8 cellular contexts compared by ENCODE assay signal in the genomic region with DNA sequence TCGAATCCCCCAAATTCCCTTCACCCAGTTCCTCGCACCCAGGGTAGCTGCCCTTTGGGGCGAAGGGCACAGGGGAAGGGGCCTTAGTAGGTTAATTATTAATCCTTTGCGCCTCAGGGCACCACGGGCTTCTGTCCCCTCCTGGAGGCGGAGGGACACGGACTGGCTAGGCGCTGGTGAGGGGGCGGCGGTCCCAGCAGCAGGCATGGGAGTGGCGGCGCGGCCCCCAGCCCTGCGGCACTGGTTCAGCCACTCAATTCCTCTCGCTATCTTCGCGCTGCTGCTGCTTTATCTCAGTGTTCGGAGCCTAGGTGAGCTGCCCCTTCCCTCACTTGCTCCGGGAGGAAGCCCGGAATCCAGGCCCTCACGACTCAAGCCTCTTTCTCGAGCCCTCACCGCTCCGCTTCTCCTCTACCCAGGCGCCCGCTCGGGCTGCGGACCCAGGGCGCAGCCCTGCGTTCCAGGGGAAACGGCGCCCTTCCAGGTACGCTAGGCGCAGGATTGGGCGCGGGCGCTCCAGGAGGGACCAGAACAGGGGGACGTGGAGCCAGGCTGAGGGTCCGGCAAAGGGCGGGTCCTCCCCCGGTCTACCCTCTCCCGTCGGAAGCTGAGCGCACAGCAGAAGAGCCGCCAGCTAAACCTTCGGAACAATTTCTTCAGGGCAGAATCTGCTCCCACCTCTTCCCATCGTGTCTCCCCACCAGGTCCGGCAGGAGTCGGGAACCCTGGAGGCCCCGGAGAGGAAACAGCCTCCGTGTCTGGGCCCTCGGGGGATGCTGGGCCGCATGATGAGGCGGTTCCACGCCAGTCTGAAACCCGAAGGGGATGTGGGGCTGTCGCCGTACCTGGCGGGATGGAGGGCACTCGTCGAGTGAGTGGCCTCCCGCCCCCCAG. TPM values are rescaled to one million over a fixed set of nuclear protein-coding genes. Genes with fewer than 3 reads are reported as not detected.
DNase-seq lines count a peak whose midpoint lies in the region; TF ChIP-seq lines count a peak whose summit lies in the region.

A gene (plus strand): TSS at position 158 of the 894 bp plus-strand sequence. CDS start 48 bp downstream, at position 206.

- H3K4me3 Mint-ChIP-seq in endothelial cell (ENCODE audit: unreplicated experiment): peak within 1 kb of the TSS; percentile 84

- peaks cover 9% of the 10 kb centered on the region for H3K27me3 Mint-ChIP-seq in endothelial cell (ENCODE audit: unreplicated experiment)

- peak in 2 of 3 experiments; percentile 50 to 55 for DNase-seq in NCI-H1417 (lab: John Stamatoyannopoulos, UW)
- no peak for DNase-seq in NCI-H1417 treated with DMSO at 0.1 percent for 48 hours (lab: John Stamatoyannopoulos, UW)
- DNase-seq in endothelial cell (ENCODE audit: low spot score): peak; percentile 21
- no peak for DNase-seq in amniotic stem cell (lab: John Stamatoyannopoulos, UW)
- DNase-seq in GM10248 (ENCODE audit: extremely low spot score): no peak
- DNase-seq in cortex of kidney (lab: John Stamatoyannopoulos, UW): no peak

- H3K9ac ChIP-seq in OCI-LY1 (ENCODE audit: low read length): peak within 1 kb of the TSS; percentile 72

- no peak for TF ChIP-seq CTCF in OCI-LY1 (IDR thresholded peaks at IDR 0.05; ENCODE audit: low read length)
- no peak for TF ChIP-seq CTCF in endothelial cell (IDR thresholded peaks at IDR 0.05; ENCODE audit: unreplicated experiment)
- TF ChIP-seq CTCF in GM10248 (IDR thresholded peaks at IDR 0.05; ENCODE audit: control extremely low read depth, extremely low read depth, low read depth, missing control alignments): no peak

- H3K9me2 ChIP-seq in OCI-LY1 (ENCODE audit: low read depth, low read length): no peaks in the 10 kb centered on the region

- H3K27ac Mint-ChIP-seq in endothelial cell (ENCODE audit: unreplicated experiment): no peak within 1 kb of the TSS

- H3K4me2 ChIP-seq in OCI-LY1 (ENCODE audit: low read length): peak within 1 kb of the TSS; percentile 100

- CTCF ChIA-PET in GM10248 (lab: Yijun Ruan, JAX): interaction anchor here (0.6 to 2.5 kb wide), 27 partner anchors 9 to 222 kb away, joined by 3 to 21 read pairs (median 6); a partner anchor contains a TSS

- peaks cover 17% of the 10 kb centered on the region for H3K4me1 ChIP-seq in OCI-LY1 (ENCODE audit: insufficient read depth, low read length, severe bottlenecking)
- H3K4me1 ChIP-seq in neuron (ENCODE audit: insufficient read depth, low read length): peaks cover 4% of the 10 kb centered on the region

- peaks cover 5% of the 10 kb centered on the region; the same call in 1 of the 2 replicates for H3K27me3 ChIP-seq in OCI-LY1 (ENCODE audit: insufficient read depth, low read length)
- H3K27me3 ChIP-seq in neuron (ENCODE audit: insufficient read depth, low read length): no peaks in the 10 kb centered on the region

- H3K9me3 ChIP-seq in OCI-LY1 (ENCODE audit: low read length) (no peaks in the 10 kb centered on the region), neuron (ENCODE audit: low read length) (no peaks in the 10 kb centered on the region)

- no peaks in the 10 kb centered on the region for H4K20me1 ChIP-seq in OCI-LY1 (ENCODE audit: insufficient read depth, low read length)

- POLR2A ChIA-PET in GM10248 (lab: Yijun Ruan, JAX): interaction anchor here (1.5 kb wide), 1 partner anchor 232 kb away, joined by 3 read pairs; no protein-coding TSS in a partner anchor

- H2AFZ ChIP-seq in OCI-LY1 (ENCODE audit: low read length): peak within 1 kb of the TSS; percentile 87; the same call in 1 of the 2 replicates
- peak within 1 kb of the TSS; percentile 51 for H2AFZ ChIP-seq in neuron (ENCODE audit: low read depth, low read length)

- H3K4me1 Mint-ChIP-seq in endothelial cell (ENCODE audit: unreplicated experiment): peaks cover 8% of the 10 kb centered on the region

- no peaks in the 10 kb centered on the region for H3F3A ChIP-seq in OCI-LY1 (ENCODE audit: insufficient read depth, low read length)

- H3K27ac ChIP-seq in OCI-LY1 (ENCODE audit: low read depth, low read length, poor library complexity, severe bottlenecking): no peak within 1 kb of the TSS

- peaks cover 3% of the 10 kb centered on the region for H3K36me3 Mint-ChIP-seq in endothelial cell (ENCODE audit: low read depth, unreplicated experiment)

- H3K36me3 ChIP-seq in OCI-LY1 (ENCODE audit: insufficient read depth, low read length) (no peaks in the 10 kb centered on the region), neuron (ENCODE audit: insufficient read depth, low read length) (no peaks in the 10 kb centered on the region)

- H3K9me3 Mint-ChIP-seq in endothelial cell (ENCODE audit: unreplicated experiment): no peaks in the 10 kb centered on the region

- peak within 1 kb of the TSS; percentile 68 for H3K4me3 ChIP-seq in OCI-LY1 (ENCODE audit: low read depth, low read length, poor library complexity, severe bottlenecking)
- peak within 1 kb of the TSS; percentile 50 for H3K4me3 ChIP-seq in neuron (ENCODE audit: low read length)

- no peaks in the 10 kb centered on the region for H3K79me2 ChIP-seq in OCI-LY1 (ENCODE audit: insufficient read depth, low read length)

RNA-seq across cellular contexts. Expression of the gene that starts here (rescaled TPM):
- not detected for total RNA-seq in endothelial cell (ENCODE audit: unreplicated experiment)

Comparison
In these comparisons a context has a peak if more than half of its experiments do, and no peak if none do; other contexts are left out.
1. DNase-seq: peak in NCI-H1417 (2 of 3); none in NCI-H1417 treated with DMSO at 0.1 percent for 48 hours (single experiment), amniotic stem cell (single experiment), GM10248 (single experiment) and cortex of kidney (single experiment).
2. Peak in DNase-seq in endothelial cell; RNA of the gene not detected or under 1 TPM.